In genomic region chr1:2400950-2401649, GRCh38 we compare ENCODE assay signal across 26 cellular contexts. TPM values are rescaled to one million over a fixed set of nuclear protein-coding genes. Genes with fewer than 3 reads are reported as not detected.
DNase-seq lines count a peak whose midpoint lies in the region; ATAC-seq and TF ChIP-seq lines count a peak whose summit lies in the region.
"Had no signal": no experiment of that assay in that cellular context is flagged by ENCODE, and none has a peak within 500 bp of the region (broad histone marks: within the 10 kb centered on the region; RNA-seq: fewer than 3 reads in every experiment).

No MANE protein-coding gene starts in this region.

- peak overlapping the region; percentile 70 for H3K27ac Mint-ChIP-seq in activated T-helper 17 cell treated with anti-CD3 and anti-CD28 coated beads, Interleukin-2, amount 50 U/mL, for 72 hours
- peak overlapping the region; percentile 67 for H3K27ac Mint-ChIP-seq in nephron progenitor cell
- no peak overlapping the region for H3K27ac Mint-ChIP-seq in activated CD8-positive, alpha-beta memory T cell treated with anti-CD3 and anti-CD28 coated beads, Interleukin-2, amount 10 ng/mL, durations not matched to agents 7 days and 5 days
- H3K27ac Mint-ChIP-seq: B cell had no signal

- TF ChIP-seq CTCF in DND-41 (IDR thresholded peaks at IDR 0.05; ENCODE audit: borderline replicate concordance, extremely low read depth, low read length, poor library complexity, severe bottlenecking) (no peak), nephron progenitor cell (IDR thresholded peaks at IDR 0.05) (no peak), colonic mucosa (IDR thresholded peaks at IDR 0.05) (no peak)

- peaks cover 12% of the 10 kb centered on the region for H3K4me1 Mint-ChIP-seq in activated T-cell treated with anti-CD3 and anti-CD28 coated beads, Interleukin-2, amount 50 U/mL, for 4 hours (ENCODE audit: low read depth)
- H3K4me1 Mint-ChIP-seq in activated T-helper 17 cell treated with anti-CD3 and anti-CD28 coated beads, Interleukin-2, amount 50 U/mL, for 72 hours, result peaks cover 8% of the 10 kb centered on the region
- no peaks in the 10 kb centered on the region for H3K4me1 Mint-ChIP-seq in nephron progenitor cell
- peaks cover 16% of the 10 kb centered on the region for H3K4me1 Mint-ChIP-seq in activated CD8-positive, alpha-beta memory T cell treated with anti-CD3 and anti-CD28 coated beads, Interleukin-2, amount 10 ng/mL, durations not matched to agents 7 days and 5 days
- H3K4me1 Mint-ChIP-seq: H9 had no signal

- H3K27me3 ChIP-seq in DND-41 (ENCODE audit: insufficient read depth, low read length, poor library complexity), result no peaks in the 10 kb centered on the region
- no peaks in the 10 kb centered on the region for H3K27me3 ChIP-seq in colonic mucosa
- H3K27me3 ChIP-seq: upper lobe of right lung had no signal

- H4K20me1 ChIP-seq in DND-41 (ENCODE audit: insufficient read depth, low read length), result peaks cover 49% of the 10 kb centered on the region

- DNase-seq in activated T-cell treated with anti-CD3 and anti-CD28 coated beads, Interleukin-2, amount 50 U/mL, for 4 hours, result no peak
- no peak for DNase-seq in activated T-cell treated with anti-CD3 and anti-CD28 coated beads, Interleukin-2, amount 50 U/mL, for 48 hours
- DNase-seq in DND-41 (no peak), nephron progenitor cell (no peak), colonic mucosa (no peak)
- no peak for DNase-seq in activated CD8-positive, alpha-beta memory T cell treated with anti-CD3 and anti-CD28 coated beads, Interleukin-2, amount 10 ng/mL, durations not matched to agents 7 days and 5 days
- DNase-seq: DMS79 treated with DMSO at 0.1 percent for 48 hours; effector CD8-positive, alpha-beta T cell; erythroblast; glutamatergic neuron; H9; islet precursor cell; left ventricle myocardium superior; MV-4-11; NCI-H1694; NCI-H524 treated with DMSO at 0.1 percent for 48 hours; retina; Right ventricle myocardium superior; substantia nigra; T-helper 9 cell; upper lobe of right lung; WERI-Rb-1 had no signal

- H3K36me3 ChIP-seq in DND-41 (ENCODE audit: insufficient read depth, low read length), result peaks cover 87% of the 10 kb centered on the region
- H3K36me3 ChIP-seq in colonic mucosa, result peaks cover 44% of the 10 kb centered on the region

- peak overlapping the region; percentile 11 for H3K4me3 Mint-ChIP-seq in activated T-cell treated with anti-CD3 and anti-CD28 coated beads, Interleukin-2, amount 50 U/mL, for 4 hours
- H3K4me3 Mint-ChIP-seq in activated T-helper 17 cell treated with anti-CD3 and anti-CD28 coated beads, Interleukin-2, amount 50 U/mL, for 72 hours, result no peak overlapping the region
- no peak overlapping the region for H3K4me3 Mint-ChIP-seq in nephron progenitor cell
- H3K4me3 Mint-ChIP-seq in activated CD8-positive, alpha-beta memory T cell treated with anti-CD3 and anti-CD28 coated beads, Interleukin-2, amount 10 ng/mL, durations not matched to agents 7 days and 5 days, result no peak overlapping the region
- H3K4me3 Mint-ChIP-seq: B cell had no signal

- intact Hi-C loops in colonic mucosa (cut with DNase I), result no loop called here

- H3K4me3 ChIP-seq in DND-41 (ENCODE audit: low read depth in 1 of 2, low read length in 2 of 2) (no peak overlapping the region), colonic mucosa (no peak overlapping the region)
- H3K4me3 ChIP-seq: upper lobe of right lung had no signal

- H2AFZ ChIP-seq in DND-41 (ENCODE audit: low read depth, low read length), result no peak overlapping the region

- H3K4me1 ChIP-seq in DND-41 (ENCODE audit: insufficient read depth, low read length), result no peaks in the 10 kb centered on the region
- H3K4me1 ChIP-seq in colonic mucosa, result no peaks in the 10 kb centered on the region
- H3K4me1 ChIP-seq: upper lobe of right lung had no signal

- H3K79me2 ChIP-seq in DND-41 (ENCODE audit: insufficient read depth, low read length), result peaks cover 14% of the 10 kb centered on the region; the same call in 1 of the 2 replicates

- no peak for ATAC-seq in activated T-cell treated with anti-CD3 and anti-CD28 coated beads, Interleukin-2, amount 50 U/mL, for 4 hours
- ATAC-seq in DND-41 (ENCODE audit: insufficient read depth, low read depth) (peak; percentile 31; the same call in 1 of the 3 replicates), GM18519 (IDR thresholded peaks at IDR 0.05; ENCODE audit: low FRiP score, unreplicated experiment) (no peak)
- peak; percentile 76 for ATAC-seq in activated T-helper 17 cell treated with anti-CD3 and anti-CD28 coated beads, Interleukin-2, amount 50 U/mL, for 72 hours (replicated peaks)
- ATAC-seq in activated CD8-positive, alpha-beta memory T cell treated with anti-CD3 and anti-CD28 coated beads, Interleukin-2, amount 10 ng/mL, durations not matched to agents 7 days and 5 days, result no peak
- ATAC-seq: left ventricle myocardium superior, upper lobe of right lung had no signal

- CTCF ChIA-PET in activated CD8-positive, alpha-beta memory T cell treated with anti-CD3 and anti-CD28 coated beads, Interleukin-2, amount 10 ng/mL, durations not matched to agents 7 days and 5 days (lab: Charles Lee), result no interaction called here

- H3K9me3 ChIP-seq in DND-41 (ENCODE audit: insufficient read depth, low read length, severe bottlenecking), result no peaks in the 10 kb centered on the region
- H3K9me3 ChIP-seq in colonic mucosa, result no peaks in the 10 kb centered on the region
- H3K9me3 ChIP-seq: upper lobe of right lung had no signal

- no peaks in the 10 kb centered on the region for H3K9me3 Mint-ChIP-seq in activated T-cell treated with anti-CD3 and anti-CD28 coated beads, Interleukin-2, amount 50 U/mL, for 4 hours
- no peaks in the 10 kb centered on the region for H3K9me3 Mint-ChIP-seq in activated T-helper 17 cell treated with anti-CD3 and anti-CD28 coated beads, Interleukin-2, amount 50 U/mL, for 72 hours
- H3K9me3 Mint-ChIP-seq in nephron progenitor cell, result no peaks in the 10 kb centered on the region
- no peaks in the 10 kb centered on the region for H3K9me3 Mint-ChIP-seq in activated CD8-positive, alpha-beta memory T cell treated with anti-CD3 and anti-CD28 coated beads, Interleukin-2, amount 10 ng/mL, durations not matched to agents 7 days and 5 days (ENCODE audit: low read depth)
- H3K9me3 Mint-ChIP-seq: H9 had no signal

- no peaks in the 10 kb centered on the region for H3K27me3 Mint-ChIP-seq in activated T-cell treated with anti-CD3 and anti-CD28 coated beads, Interleukin-2, amount 50 U/mL, for 4 hours (ENCODE audit: low read depth)
- no peaks in the 10 kb centered on the region for H3K27me3 Mint-ChIP-seq in activated T-helper 17 cell treated with anti-CD3 and anti-CD28 coated beads, Interleukin-2, amount 50 U/mL, for 72 hours
- H3K27me3 Mint-ChIP-seq in nephron progenitor cell (ENCODE audit: low read depth, poor library complexity), result peaks cover 4% of the 10 kb centered on the region
- H3K27me3 Mint-ChIP-seq in activated CD8-positive, alpha-beta memory T cell treated with anti-CD3 and anti-CD28 coated beads, Interleukin-2, amount 10 ng/mL, durations not matched to agents 7 days and 5 days, result no peaks in the 10 kb centered on the region
- H3K27me3 Mint-ChIP-seq: B cell had no signal

- no peak overlapping the region for H3K4me2 ChIP-seq in DND-41 (ENCODE audit: insufficient read depth, low read length)
- H3K4me2 ChIP-seq: KMS-11 had no signal

- peak overlapping the region; percentile 45; the same call in 1 of the 2 replicates for H3K27ac ChIP-seq in DND-41 (ENCODE audit: low read length)
- no peak overlapping the region for H3K27ac ChIP-seq in colonic mucosa
- H3K27ac ChIP-seq: KMS-11, upper lobe of right lung, WERI-Rb-1 had no signal

- peaks cover 36% of the 10 kb centered on the region for H3K36me3 Mint-ChIP-seq in activated T-cell treated with anti-CD3 and anti-CD28 coated beads, Interleukin-2, amount 50 U/mL, for 4 hours (ENCODE audit: insufficient read depth)
- H3K36me3 Mint-ChIP-seq in activated T-helper 17 cell treated with anti-CD3 and anti-CD28 coated beads, Interleukin-2, amount 50 U/mL, for 72 hours (ENCODE audit: low read depth), result peaks cover 89% of the 10 kb centered on the region
- peaks cover 55% of the 10 kb centered on the region for H3K36me3 Mint-ChIP-seq in nephron progenitor cell (ENCODE audit: low read depth)
- H3K36me3 Mint-ChIP-seq in activated CD8-positive, alpha-beta memory T cell treated with anti-CD3 and anti-CD28 coated beads, Interleukin-2, amount 10 ng/mL, durations not matched to agents 7 days and 5 days, result peaks cover 51% of the 10 kb centered on the region

- H3K9ac ChIP-seq in DND-41 (ENCODE audit: low read depth, low read length), result no peak overlapping the region
- H3K9ac ChIP-seq in colonic mucosa (ENCODE audit: low read depth in 2 of 2, low read length in 2 of 2), result no peak overlapping the region
- H3K9ac ChIP-seq: KMS-11 had no signal

RNA-seq across cellular contexts. Expression of gene RER1, which starts 9.5 kb away (rescaled TPM):
- 100 to 1,000 TPM; 153 to 170 (median 170) TPM for total RNA-seq in activated T-cell treated with anti-CD3 and anti-CD28 coated beads, Interleukin-2, amount 50 U/mL, for 4 hours
- total RNA-seq in activated T-helper 17 cell treated with anti-CD3 and anti-CD28 coated beads, Interleukin-2, amount 50 U/mL, for 72 hours, result 100 to 1,000 TPM; 120 to 180 TPM
- total RNA-seq in colonic mucosa, result 100 to 1,000 TPM; 190 to 216 TPM
- 100 to 1,000 TPM; 146 to 174 TPM for total RNA-seq in activated CD8-positive, alpha-beta memory T cell treated with anti-CD3 and anti-CD28 coated beads, Interleukin-2, amount 10 ng/mL, durations not matched to agents 7 days and 5 days

RNA-seq across cellular contexts. Expression of gene MORN1, which starts 9.7 kb away (rescaled TPM):
- total RNA-seq in activated T-cell treated with anti-CD3 and anti-CD28 coated beads, Interleukin-2, amount 50 U/mL, for 4 hours, result 1 to 10 TPM; 6.4 to 7.0 (median 6.7) TPM
- 1 to 10 TPM; 4.4 to 5.3 TPM for total RNA-seq in activated T-helper 17 cell treated with anti-CD3 and anti-CD28 coated beads, Interleukin-2, amount 50 U/mL, for 72 hours
- total RNA-seq in colonic mucosa, result 10 to 100 TPM; 11.3 to 18.9 TPM
- total RNA-seq in activated CD8-positive, alpha-beta memory T cell treated with anti-CD3 and anti-CD28 coated beads, Interleukin-2, amount 10 ng/mL, durations not matched to agents 7 days and 5 days, result 1 to 10 TPM; 8.0 to 8.5 TPM

RNA-seq across cellular contexts. Expression of gene PEX10, which starts 11.3 kb away (rescaled TPM):
- total RNA-seq in activated T-cell treated with anti-CD3 and anti-CD28 coated beads, Interleukin-2, amount 50 U/mL, for 4 hours, result 10 to 100 TPM; 23.4 to 23.6 (median 23.6) TPM
- 10 to 100 TPM; 10.0 to 13.1 TPM for total RNA-seq in activated T-helper 17 cell treated with anti-CD3 and anti-CD28 coated beads, Interleukin-2, amount 50 U/mL, for 72 hours
- 10 to 100 TPM; 15.0 to 22.7 TPM for total RNA-seq in colonic mucosa
- 10 to 100 TPM in 1 of 2 experiments, 1 to 10 TPM in 1; 8.7 to 12.3 TPM for total RNA-seq in activated CD8-positive, alpha-beta memory T cell treated with anti-CD3 and anti-CD28 coated beads, Interleukin-2, amount 10 ng/mL, durations not matched to agents 7 days and 5 days

Comparison
In these comparisons a context has a peak if more than half of its experiments do, and no peak if none do; other contexts are left out.
1. ATAC-seq: peak in DND-41 (single experiment) and activated T-helper 17 cell treated with anti-CD3 and anti-CD28 coated beads, Interleukin-2, amount 50 U/mL, for 72 hours (single experiment); none in activated T-cell treated with anti-CD3 and anti-CD28 coated beads, Interleukin-2, amount 50 U/mL, for 4 hours (0 of 2), GM18519 (single experiment) and activated CD8-positive, alpha-beta memory T cell treated with anti-CD3 and anti-CD28 coated beads, Interleukin-2, amount 10 ng/mL, durations not matched to agents 7 days and 5 days (single experiment).